Comparison of ENCODE assay signal across 1 cellular context in the genomic region with DNA sequence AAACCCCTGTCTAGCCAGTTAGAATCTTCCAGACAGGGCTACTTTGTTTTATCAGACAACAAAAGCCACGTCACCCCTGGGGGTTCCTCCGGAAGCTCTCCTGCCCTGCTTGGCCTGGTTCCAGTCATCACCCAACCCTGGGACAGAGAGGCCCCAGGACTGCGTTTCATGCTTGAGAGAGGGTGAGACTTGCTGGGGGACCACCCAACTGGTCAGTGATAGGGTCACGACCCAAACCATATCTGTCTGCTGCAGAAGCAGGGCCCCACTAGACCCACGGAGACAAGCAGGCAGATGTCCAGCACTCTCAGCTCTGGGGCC.
A peak's percentile ranks its signal among the peaks of the same experiment; 100 is the strongest.
TF ChIP-seq lines count a peak whose summit lies in the region.

No MANE protein-coding gene starts in this region.

TF ChIP-seq in HepG2, 621 proteins besides CTCF, POLR2A, EP300 and RAD21 (continued from another document and continues in another):
- TF ChIP-seq, protein P1, sequence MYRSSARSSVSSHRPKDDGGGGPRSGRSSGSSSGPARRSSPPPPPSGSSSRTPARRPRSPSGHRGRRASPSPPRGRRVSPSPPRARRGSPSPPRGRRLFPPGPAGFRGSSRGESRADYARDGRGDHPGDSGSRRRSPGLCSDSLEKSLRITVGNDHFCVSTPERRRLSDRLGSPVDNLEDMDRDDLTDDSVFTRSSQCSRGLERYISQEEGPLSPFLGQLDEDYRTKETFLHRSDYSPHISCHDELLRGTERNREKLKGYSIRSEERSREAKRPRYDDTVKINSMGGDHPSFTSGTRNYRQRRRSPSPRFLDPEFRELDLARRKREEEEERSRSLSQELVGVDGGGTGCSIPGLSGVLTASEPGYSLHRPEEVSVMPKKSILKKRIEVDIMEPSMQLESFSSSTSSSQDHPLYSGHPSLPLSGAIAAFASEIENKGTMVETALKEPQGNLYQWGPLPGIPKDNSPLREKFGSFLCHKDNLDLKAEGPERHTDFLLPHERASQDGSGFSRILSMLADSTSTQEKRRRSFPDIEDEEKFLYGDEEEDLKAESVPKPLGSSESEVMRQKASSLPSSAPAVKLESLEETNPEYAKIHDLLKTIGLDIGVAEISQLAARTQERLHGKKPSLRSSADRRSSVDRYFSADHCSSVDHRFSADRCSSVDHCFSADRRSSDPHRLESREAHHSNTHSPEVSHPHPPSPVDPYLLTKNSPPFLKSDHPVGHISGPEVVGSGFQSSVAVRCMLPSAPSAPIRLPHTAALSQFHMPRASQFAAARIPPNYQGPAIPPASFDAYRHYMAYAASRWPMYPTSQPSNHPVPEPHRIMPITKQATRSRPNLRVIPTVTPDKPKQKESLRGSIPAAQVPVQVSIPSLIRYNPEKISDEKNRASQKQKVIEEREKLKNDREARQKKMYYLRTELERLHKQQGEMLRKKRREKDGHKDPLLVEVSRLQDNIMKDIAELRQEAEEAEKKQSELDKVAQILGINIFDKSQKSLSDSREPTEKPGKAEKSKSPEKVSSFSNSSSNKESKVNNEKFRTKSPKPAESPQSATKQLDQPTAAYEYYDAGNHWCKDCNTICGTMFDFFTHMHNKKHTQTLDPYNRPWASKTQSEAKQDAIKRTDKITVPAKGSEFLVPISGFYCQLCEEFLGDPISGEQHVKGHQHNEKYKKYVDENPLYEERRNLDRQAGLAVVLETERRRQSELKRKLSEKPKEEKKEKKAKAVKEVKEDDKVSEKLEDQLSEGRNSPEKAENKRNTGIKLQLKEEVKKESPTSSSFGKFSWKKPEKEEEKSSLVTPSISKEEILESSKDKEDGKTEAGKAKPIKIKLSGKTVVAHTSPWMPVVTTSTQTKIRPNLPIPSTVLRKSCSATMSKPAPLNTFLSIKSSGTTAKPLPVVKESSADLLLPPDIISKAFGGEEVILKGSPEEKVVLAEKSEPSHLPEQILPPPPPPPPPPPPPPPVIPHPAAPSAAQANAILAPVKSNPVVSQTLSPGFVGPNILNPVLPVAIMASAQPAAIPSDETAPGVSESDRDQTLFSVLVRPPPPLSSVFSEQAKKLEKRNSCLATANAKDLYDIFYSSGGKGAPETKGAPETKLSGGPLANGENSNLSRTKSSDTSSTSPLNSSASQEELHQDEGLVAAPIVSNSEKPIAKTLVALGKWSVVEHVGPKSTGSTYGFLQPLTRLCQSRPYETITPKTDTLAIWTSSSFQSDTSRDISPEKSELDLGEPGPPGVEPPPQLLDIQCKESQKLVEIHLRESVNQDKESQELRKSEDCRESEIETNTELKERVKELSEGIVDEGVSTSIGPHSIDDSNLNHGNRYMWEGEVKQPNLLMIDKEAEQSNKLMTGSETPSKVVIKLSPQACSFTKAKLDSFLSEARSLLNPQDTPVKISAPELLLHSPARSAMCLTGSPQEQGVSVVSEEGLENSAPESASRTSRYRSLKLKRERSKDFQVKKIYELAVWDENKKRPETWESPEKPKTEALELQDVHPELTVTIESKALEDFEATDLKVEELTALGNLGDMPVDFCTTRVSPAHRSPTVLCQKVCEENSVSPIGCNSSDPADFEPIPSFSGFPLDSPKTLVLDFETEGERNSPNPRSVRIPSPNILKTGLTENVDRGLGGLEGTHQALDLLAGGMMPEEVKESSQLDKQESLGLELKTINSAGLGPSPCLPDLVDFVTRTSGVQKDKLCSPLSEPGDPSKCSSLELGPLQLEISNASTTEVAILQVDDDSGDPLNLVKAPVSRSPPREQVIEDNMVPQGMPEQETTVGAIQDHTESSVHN (CRISPR knock-in tag; IDR thresholded peaks at IDR 0.05) = no peak
- TF ChIP-seq, protein P2, sequence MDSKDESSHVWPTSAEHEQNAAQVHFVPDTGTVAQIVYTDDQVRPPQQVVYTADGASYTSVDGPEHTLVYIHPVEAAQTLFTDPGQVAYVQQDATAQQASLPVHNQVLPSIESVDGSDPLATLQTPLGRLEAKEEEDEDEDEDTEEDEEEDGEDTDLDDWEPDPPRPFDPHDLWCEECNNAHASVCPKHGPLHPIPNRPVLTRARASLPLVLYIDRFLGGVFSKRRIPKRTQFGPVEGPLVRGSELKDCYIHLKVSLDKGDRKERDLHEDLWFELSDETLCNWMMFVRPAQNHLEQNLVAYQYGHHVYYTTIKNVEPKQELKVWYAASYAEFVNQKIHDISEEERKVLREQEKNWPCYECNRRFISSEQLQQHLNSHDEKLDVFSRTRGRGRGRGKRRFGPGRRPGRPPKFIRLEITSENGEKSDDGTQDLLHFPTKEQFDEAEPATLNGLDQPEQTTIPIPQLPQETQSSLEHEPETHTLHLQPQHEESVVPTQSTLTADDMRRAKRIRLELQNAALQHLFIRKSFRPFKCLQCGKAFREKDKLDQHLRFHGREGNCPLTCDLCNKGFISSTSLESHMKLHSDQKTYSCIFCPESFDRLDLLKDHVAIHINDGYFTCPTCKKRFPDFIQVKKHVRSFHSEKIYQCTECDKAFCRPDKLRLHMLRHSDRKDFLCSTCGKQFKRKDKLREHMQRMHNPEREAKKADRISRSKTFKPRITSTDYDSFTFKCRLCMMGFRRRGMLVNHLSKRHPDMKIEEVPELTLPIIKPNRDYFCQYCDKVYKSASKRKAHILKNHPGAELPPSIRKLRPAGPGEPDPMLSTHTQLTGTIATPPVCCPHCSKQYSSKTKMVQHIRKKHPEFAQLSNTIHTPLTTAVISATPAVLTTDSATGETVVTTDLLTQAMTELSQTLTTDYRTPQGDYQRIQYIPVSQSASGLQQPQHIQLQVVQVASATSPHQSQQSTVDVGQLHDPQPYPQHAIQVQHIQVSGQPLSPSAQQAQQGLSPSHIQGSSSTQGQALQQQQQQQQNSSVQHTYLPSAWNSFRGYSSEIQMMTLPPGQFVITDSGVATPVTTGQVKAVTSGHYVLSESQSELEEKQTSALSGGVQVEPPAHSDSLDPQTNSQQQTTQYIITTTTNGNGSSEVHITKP (CRISPR knock-in tag; IDR thresholded peaks at IDR 0.05; ENCODE audit: low read depth) = peak; percentile 94
- TF ChIP-seq KLF11 (CRISPR knock-in tag; IDR thresholded peaks at IDR 0.05) (no peak), CHD2 (IDR thresholded peaks at IDR 0.05; ENCODE audit: low read depth, low read length) (no peak), HDAC2 (CRISPR knock-in tag; IDR thresholded peaks at IDR 0.05) (no peak), SMAD3 (CRISPR knock-in tag; IDR thresholded peaks at IDR 0.05) (peak; percentile 50; the same call in 1 of the 2 replicates), NFYB (CRISPR knock-in tag; IDR thresholded peaks at IDR 0.05) (no peak), PHF20 (CRISPR knock-in tag; IDR thresholded peaks at IDR 0.05) (peak; percentile 32; the same call in 1 of the 2 replicates), POLR2G (IDR thresholded peaks at IDR 0.05; ENCODE audit: low read depth, low read length) (peak; percentile 46; the same call in 1 of the 2 replicates), RCOR2 (CRISPR knock-in tag; IDR thresholded peaks at IDR 0.05) (no peak), KDM2A (CRISPR knock-in tag; IDR thresholded peaks at IDR 0.05; ENCODE audit: borderline replicate concordance, low read depth) (peak; percentile 34; the same call in 1 of the 2 replicates), GABPA (IDR thresholded peaks at IDR 0.05; ENCODE audit: low read depth, low read length) (no peak), GABPA (CRISPR knock-in tag; IDR thresholded peaks at IDR 0.05; ENCODE audit: low read depth) (peak; percentile 67), ZNF562 (CRISPR knock-in tag; IDR thresholded peaks at IDR 0.05; ENCODE audit: borderline replicate concordance) (no peak), ETV5 (CRISPR knock-in tag; IDR thresholded peaks at IDR 0.05; ENCODE audit: borderline replicate concordance) (peak; percentile 90; the same call in 1 of the 2 replicates)
- TF ChIP-seq, protein P3, sequence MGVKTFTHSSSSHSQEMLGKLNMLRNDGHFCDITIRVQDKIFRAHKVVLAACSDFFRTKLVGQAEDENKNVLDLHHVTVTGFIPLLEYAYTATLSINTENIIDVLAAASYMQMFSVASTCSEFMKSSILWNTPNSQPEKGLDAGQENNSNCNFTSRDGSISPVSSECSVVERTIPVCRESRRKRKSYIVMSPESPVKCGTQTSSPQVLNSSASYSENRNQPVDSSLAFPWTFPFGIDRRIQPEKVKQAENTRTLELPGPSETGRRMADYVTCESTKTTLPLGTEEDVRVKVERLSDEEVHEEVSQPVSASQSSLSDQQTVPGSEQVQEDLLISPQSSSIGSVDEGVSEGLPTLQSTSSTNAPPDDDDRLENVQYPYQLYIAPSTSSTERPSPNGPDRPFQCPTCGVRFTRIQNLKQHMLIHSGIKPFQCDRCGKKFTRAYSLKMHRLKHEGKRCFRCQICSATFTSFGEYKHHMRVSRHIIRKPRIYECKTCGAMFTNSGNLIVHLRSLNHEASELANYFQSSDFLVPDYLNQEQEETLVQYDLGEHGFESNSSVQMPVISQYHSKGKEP (CRISPR knock-in tag; IDR thresholded peaks at IDR 0.05) = 0 out of 2 replicates have a peak, but pooled peaks have one; percentile 27
- TF ChIP-seq, protein P4, sequence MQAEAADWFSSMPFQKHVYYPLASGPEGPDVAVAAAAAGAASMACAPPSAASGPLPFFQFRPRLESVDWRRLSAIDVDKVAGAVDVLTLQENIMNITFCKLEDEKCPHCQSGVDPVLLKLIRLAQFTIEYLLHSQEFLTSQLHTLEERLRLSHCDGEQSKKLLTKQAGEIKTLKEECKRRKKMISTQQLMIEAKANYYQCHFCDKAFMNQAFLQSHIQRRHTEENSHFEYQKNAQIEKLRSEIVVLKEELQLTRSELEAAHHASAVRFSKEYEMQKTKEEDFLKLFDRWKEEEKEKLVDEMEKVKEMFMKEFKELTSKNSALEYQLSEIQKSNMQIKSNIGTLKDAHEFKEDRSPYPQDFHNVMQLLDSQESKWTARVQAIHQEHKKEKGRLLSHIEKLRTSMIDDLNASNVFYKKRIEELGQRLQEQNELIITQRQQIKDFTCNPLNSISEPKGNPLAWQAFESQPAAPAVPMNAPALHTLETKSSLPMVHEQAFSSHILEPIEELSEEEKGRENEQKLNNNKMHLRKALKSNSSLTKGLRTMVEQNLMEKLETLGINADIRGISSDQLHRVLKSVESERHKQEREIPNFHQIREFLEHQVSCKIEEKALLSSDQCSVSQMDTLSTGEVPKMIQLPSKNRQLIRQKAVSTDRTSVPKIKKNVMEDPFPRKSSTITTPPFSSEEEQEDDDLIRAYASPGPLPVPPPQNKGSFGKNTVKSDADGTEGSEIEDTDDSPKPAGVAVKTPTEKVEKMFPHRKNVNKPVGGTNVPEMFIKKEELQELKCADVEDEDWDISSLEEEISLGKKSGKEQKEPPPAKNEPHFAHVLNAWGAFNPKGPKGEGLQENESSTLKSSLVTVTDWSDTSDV (CRISPR knock-in tag; IDR thresholded peaks at IDR 0.05) = no peak
- TF ChIP-seq, protein P5, sequence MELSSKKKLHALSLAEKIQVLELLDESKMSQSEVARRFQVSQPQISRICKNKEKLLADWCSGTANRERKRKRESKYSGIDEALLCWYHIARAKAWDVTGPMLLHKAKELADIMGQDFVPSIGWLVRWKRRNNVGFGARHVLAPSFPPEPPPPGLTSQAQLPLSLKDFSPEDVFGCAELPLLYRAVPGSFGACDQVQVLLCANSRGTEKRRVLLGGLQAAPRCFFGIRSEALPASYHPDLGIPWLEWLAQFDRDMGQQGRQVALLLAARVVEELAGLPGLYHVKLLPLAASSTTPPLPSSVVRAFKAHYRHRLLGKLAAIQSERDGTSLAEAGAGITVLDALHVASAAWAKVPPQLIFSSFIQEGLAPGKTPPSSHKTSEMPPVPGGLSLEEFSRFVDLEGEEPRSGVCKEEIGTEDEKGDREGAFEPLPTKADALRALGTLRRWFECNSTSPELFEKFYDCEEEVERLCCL (CRISPR knock-in tag; IDR thresholded peaks at IDR 0.05; ENCODE audit: borderline replicate concordance) = no peak
- TF ChIP-seq, protein P6, sequence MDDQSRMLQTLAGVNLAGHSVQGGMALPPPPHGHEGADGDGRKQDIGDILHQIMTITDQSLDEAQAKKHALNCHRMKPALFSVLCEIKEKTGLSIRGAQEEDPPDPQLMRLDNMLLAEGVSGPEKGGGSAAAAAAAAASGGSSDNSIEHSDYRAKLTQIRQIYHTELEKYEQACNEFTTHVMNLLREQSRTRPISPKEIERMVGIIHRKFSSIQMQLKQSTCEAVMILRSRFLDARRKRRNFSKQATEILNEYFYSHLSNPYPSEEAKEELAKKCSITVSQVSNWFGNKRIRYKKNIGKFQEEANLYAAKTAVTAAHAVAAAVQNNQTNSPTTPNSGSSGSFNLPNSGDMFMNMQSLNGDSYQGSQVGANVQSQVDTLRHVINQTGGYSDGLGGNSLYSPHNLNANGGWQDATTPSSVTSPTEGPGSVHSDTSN (CRISPR knock-in tag; IDR thresholded peaks at IDR 0.05; ENCODE audit: borderline replicate concordance) = no peak
- TF ChIP-seq, protein P7, sequence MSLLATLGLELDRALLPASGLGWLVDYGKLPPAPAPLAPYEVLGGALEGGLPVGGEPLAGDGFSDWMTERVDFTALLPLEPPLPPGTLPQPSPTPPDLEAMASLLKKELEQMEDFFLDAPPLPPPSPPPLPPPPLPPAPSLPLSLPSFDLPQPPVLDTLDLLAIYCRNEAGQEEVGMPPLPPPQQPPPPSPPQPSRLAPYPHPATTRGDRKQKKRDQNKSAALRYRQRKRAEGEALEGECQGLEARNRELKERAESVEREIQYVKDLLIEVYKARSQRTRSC (CRISPR knock-in tag; IDR thresholded peaks at IDR 0.05; ENCODE audit: low read depth) = no peak
- TF ChIP-seq, protein P8, sequence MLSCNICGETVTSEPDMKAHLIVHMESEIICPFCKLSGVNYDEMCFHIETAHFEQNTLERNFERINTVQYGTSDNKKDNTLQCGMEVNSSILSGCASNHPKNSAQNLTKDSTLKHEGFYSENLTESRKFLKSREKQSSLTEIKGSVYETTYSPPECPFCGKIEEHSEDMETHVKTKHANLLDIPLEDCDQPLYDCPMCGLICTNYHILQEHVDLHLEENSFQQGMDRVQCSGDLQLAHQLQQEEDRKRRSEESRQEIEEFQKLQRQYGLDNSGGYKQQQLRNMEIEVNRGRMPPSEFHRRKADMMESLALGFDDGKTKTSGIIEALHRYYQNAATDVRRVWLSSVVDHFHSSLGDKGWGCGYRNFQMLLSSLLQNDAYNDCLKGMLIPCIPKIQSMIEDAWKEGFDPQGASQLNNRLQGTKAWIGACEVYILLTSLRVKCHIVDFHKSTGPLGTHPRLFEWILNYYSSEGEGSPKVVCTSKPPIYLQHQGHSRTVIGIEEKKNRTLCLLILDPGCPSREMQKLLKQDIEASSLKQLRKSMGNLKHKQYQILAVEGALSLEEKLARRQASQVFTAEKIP (CRISPR knock-in tag; IDR thresholded peaks at IDR 0.05; ENCODE audit: borderline replicate concordance) = no peak
- TF ChIP-seq, protein P9, sequence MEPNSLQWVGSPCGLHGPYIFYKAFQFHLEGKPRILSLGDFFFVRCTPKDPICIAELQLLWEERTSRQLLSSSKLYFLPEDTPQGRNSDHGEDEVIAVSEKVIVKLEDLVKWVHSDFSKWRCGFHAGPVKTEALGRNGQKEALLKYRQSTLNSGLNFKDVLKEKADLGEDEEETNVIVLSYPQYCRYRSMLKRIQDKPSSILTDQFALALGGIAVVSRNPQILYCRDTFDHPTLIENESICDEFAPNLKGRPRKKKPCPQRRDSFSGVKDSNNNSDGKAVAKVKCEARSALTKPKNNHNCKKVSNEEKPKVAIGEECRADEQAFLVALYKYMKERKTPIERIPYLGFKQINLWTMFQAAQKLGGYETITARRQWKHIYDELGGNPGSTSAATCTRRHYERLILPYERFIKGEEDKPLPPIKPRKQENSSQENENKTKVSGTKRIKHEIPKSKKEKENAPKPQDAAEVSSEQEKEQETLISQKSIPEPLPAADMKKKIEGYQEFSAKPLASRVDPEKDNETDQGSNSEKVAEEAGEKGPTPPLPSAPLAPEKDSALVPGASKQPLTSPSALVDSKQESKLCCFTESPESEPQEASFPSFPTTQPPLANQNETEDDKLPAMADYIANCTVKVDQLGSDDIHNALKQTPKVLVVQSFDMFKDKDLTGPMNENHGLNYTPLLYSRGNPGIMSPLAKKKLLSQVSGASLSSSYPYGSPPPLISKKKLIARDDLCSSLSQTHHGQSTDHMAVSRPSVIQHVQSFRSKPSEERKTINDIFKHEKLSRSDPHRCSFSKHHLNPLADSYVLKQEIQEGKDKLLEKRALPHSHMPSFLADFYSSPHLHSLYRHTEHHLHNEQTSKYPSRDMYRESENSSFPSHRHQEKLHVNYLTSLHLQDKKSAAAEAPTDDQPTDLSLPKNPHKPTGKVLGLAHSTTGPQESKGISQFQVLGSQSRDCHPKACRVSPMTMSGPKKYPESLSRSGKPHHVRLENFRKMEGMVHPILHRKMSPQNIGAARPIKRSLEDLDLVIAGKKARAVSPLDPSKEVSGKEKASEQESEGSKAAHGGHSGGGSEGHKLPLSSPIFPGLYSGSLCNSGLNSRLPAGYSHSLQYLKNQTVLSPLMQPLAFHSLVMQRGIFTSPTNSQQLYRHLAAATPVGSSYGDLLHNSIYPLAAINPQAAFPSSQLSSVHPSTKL (CRISPR knock-in tag; IDR thresholded peaks at IDR 0.05) = no peak
